ENCODE assay signal across 2 cellular contexts in genomic region chr19:1232231-1232637, GRCh38.
TF ChIP-seq lines count a peak whose summit lies in the region.

No MANE protein-coding gene starts in this region.

TF ChIP-seq in SK-N-SH treated with all-trans-retinoic acid at 6 μM for 48 hours, 23 proteins besides CTCF, POLR2A, EP300 and RAD21 (continued from another document):
- TF ChIP-seq PATZ1 (CRISPR knock-in tag; IDR thresholded peaks at IDR 0.05; ENCODE audit: borderline replicate concordance), result no peak
- no peak for TF ChIP-seq ESRRG (CRISPR knock-in tag; IDR thresholded peaks at IDR 0.05)
TF ChIP-seq in SK-N-SH treated with all-trans-retinoic acid at 6 μM for 48 hours: peak in this region for 0.

TF ChIP-seq in SK-N-SH, 30 proteins besides CTCF, POLR2A, EP300 and RAD21 (continued from another document):
- TF ChIP-seq MEF2A (IDR thresholded peaks at IDR 0.05; ENCODE audit: borderline replicate concordance, low read depth) (no peak), GABPA (IDR thresholded peaks at IDR 0.05; ENCODE audit: low read depth) (no peak), FOXJ3 (CRISPR knock-in tag; IDR thresholded peaks at IDR 0.05) (no peak), RFX5 (IDR thresholded peaks at IDR 0.05; ENCODE audit: low read length) (no peak), MXI1 (IDR thresholded peaks at IDR 0.05; ENCODE audit: low read depth, low read length) (no peak), PBX3 (IDR thresholded peaks at IDR 0.05) (no peak), CHD2 (IDR thresholded peaks at IDR 0.05; ENCODE audit: low read length, partially characterized antibody) (no peak), RCOR1 (IDR thresholded peaks at IDR 0.05; ENCODE audit: low read length) (no peak), JUND (IDR thresholded peaks at IDR 0.05) (no peak), MAX (IDR thresholded peaks at IDR 0.05; ENCODE audit: low read depth) (no peak), NFIC (IDR thresholded peaks at IDR 0.05; ENCODE audit: borderline replicate concordance) (no peak), GATA2 (CRISPR knock-in tag; IDR thresholded peaks at IDR 0.05) (no peak), ELF1 (IDR thresholded peaks at IDR 0.05) (no peak)
